Comparison of ENCODE assay signal across 20 cellular contexts in the genomic region with DNA sequence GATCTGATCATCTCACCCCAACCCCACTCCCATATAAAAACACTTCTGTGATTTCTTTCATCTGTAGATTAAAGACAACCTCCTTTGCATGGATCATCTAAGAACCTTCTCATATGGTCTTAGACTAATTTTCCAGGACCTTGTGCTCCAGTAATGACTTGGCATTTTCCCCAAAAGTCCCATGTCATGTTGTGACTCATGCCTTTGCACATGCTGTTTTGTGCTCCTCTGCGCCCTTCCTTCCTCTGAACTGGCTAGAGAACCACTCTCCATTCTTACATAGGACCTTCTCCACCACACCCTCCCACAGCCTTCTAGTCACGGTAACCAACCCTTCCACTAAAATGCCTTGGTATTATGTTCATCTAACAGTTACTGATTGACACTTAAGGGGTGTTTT.
DNase-seq lines count a peak whose midpoint lies in the region; ATAC-seq, FAIRE-seq and TF ChIP-seq lines count a peak whose summit lies in the region.
"Had no signal": no experiment of that assay in that cellular context is flagged by ENCODE, and none has a peak within 500 bp of the region (broad histone marks: within the 10 kb centered on the region; RNA-seq: fewer than 3 reads in every experiment).

No MANE protein-coding gene starts in this region.

- H3K79me2 ChIP-seq in HCT116 (ENCODE audit: insufficient read depth, low read length) (no peaks in the 10 kb centered on the region), K562 (ENCODE audit: control insufficient read depth, insufficient read depth, low read length) (no peaks in the 10 kb centered on the region)

- CTCF ChIA-PET in HCT116 (lab: Charles Lee): no interaction called here
- CTCF ChIA-PET in K562 (lab: Yijun Ruan, JAX; ENCODE audit: low intra/inter-chr PET ratio): no interaction called here

- H3K4me1 ChIP-seq in HCT116 (ENCODE audit: control insufficient read depth in 1 of 2, insufficient read depth in 2 of 2, low read length in 2 of 2) (peaks cover 0 to 15% of the 10 kb centered on the region in 2 experiments; a peak in 2 of 4 replicates), K562 (replicated peaks in 1 of 2; ENCODE audit: control insufficient read depth in 2 of 2, insufficient read depth in 2 of 2, low read length in 2 of 2) (peaks cover 0 to 7% of the 10 kb centered on the region in 2 experiments; a peak in 2 of 5 replicates)
- H3K4me1 ChIP-seq: sigmoid colon, upper lobe of left lung had no signal

- H3K4me2 ChIP-seq in HCT116 (ENCODE audit: low read length): peak overlapping the region; percentile 15
- peak overlapping the region; percentile 33; the same call in 1 of the 2 replicates for H3K4me2 ChIP-seq in K562 (ENCODE audit: insufficient read depth, low read length)
- H3K4me2 ChIP-seq: BLaER1 treated with 17β-estradiol and CSF1 and Interleukin-3, amounts not matched to agents 10 nM and 100 nM had no signal

- H3K36me3 Mint-ChIP-seq in osteocyte (ENCODE audit: unreplicated experiment): no peaks in the 10 kb centered on the region
- H3K36me3 Mint-ChIP-seq: naive B cell had no signal

- TF ChIP-seq POLR2A in HCT116 (IDR thresholded peaks at IDR 0.05; ENCODE audit: borderline replicate concordance, extremely low read depth, insufficient read depth, insufficient read length): no peak
- TF ChIP-seq POLR2A in K562 (conservative IDR thresholded peaks at IDR 0.05): no peak

- intact Hi-C loops in HCT116 (cut with micrococcal nuclease) (no loop called here), K562 (cut with micrococcal nuclease) (no loop called here)

- H3K36me3 ChIP-seq in HCT116 (ENCODE audit: control insufficient read depth in 1 of 2, insufficient read depth in 2 of 2, low read length in 2 of 2): no peaks in the 10 kb centered on the region
- no peaks in the 10 kb centered on the region for H3K36me3 ChIP-seq in K562 (ENCODE audit: control insufficient read depth, insufficient read depth, low read length)
- H3K36me3 ChIP-seq: BLaER1 treated with 17β-estradiol and CSF1 and Interleukin-3, amounts not matched to agents 10 nM and 100 nM; sigmoid colon; upper lobe of left lung had no signal

- peaks cover 17% of the 10 kb centered on the region for H3K4me1 Mint-ChIP-seq in osteocyte (ENCODE audit: unreplicated experiment)
- H3K4me1 Mint-ChIP-seq: central memory CD8-positive, alpha-beta T cell; stimulated activated naive B cell treated with anti-CD40 and anti-IgM and Interleukin-4, amounts not matched to agents 10 μg/mL and 1 μg/mL and 100 μg/mL, for 72 hours had no signal

- H3K9me3 ChIP-seq in HCT116 (ENCODE audit: control insufficient read depth in 1 of 2, insufficient read depth in 1 of 2, low read depth in 1 of 2, low read length in 2 of 2): no peaks in the 10 kb centered on the region
- H3K9me3 ChIP-seq in K562 (replicated peaks; ENCODE audit: control insufficient read depth, insufficient read depth, low read depth, low read length): no peaks in the 10 kb centered on the region
- H3K9me3 ChIP-seq: sigmoid colon, upper lobe of left lung had no signal

- peak; percentile 73 for FAIRE-seq in K562 (lab: Jason Lieb, UNC)
- FAIRE-seq: GM18507, HTR-8/SVneo had no signal

- ATAC-seq in HCT116: no peak
- ATAC-seq in K562: peak; percentile 72
- ATAC-seq: left ventricle myocardium superior; stimulated activated naive B cell treated with anti-CD40 and anti-IgM and Interleukin-4, amounts not matched to agents 10 μg/mL and 1 μg/mL and 100 μg/mL, for 72 hours had no signal

- H3K27ac ChIP-seq in HCT116 (ENCODE audit: low read depth, low read length) (no peak overlapping the region), K562 (ENCODE audit: extremely low read depth, low read depth, low read length) (peak overlapping the region; percentile 34; the same call in 1 of the 3 replicates)
- H3K27ac ChIP-seq: BLaER1 treated with 17β-estradiol and CSF1 and Interleukin-3, amounts not matched to agents 10 nM and 100 nM; sigmoid colon; upper lobe of left lung had no signal

- no TSS peak for BruUV-seq in HCT116 (replicated peaks; lab: Mats Ljungman, UMichigan)
- BruUV-seq in K562 (replicated peaks; lab: Mats Ljungman, UMichigan): no TSS peak

- H3K9me1 ChIP-seq in K562 (ENCODE audit: control insufficient read depth, insufficient read depth, low read length): no peaks in the 10 kb centered on the region

- H3K27me3 ChIP-seq in HCT116 (ENCODE audit: insufficient read depth, low read length) (no peaks in the 10 kb centered on the region), K562 (ENCODE audit: control insufficient read depth in 2 of 2, insufficient read depth in 2 of 2, low read length in 2 of 2) (no peaks in the 10 kb centered on the region; a peak in 1 of 5 replicates)
- H3K27me3 ChIP-seq: BLaER1 treated with 17β-estradiol and CSF1 and Interleukin-3, amounts not matched to agents 10 nM and 100 nM; sigmoid colon; upper lobe of left lung had no signal

- 4% methylated on average over 2 of the region's 2 CpGs for WGBS in K562 (ENCODE audit: insufficient coverage, low coverage, missing lambda C conversion rate)

- H3K4me3 ChIP-seq in HCT116 (replicated peaks in 1 of 2; ENCODE audit: low read depth in 1 of 2, low read length in 2 of 2) (no peak overlapping the region), K562 (no peak overlapping the region)
- H3K4me3 ChIP-seq: BLaER1 treated with 17β-estradiol and CSF1 and Interleukin-3, amounts not matched to agents 10 nM and 100 nM; sigmoid colon; upper lobe of left lung had no signal

- POLR2A ChIA-PET in HCT116 (lab: Charles Lee) (interaction anchor here (0.8 kb wide), 1 partner anchor 218 kb away, joined by 3 read pairs; no protein-coding TSS in a partner anchor), K562 (lab: Yijun Ruan, JAX) (no interaction called here)

- H2AFZ ChIP-seq in HCT116 (ENCODE audit: low read depth, low read length, poor library complexity, severe bottlenecking) (no peak overlapping the region), K562 (ENCODE audit: low read depth, low read length) (peak overlapping the region; percentile 64; the same call in 1 of the 2 replicates)

- DNase-seq in AG20443 (ENCODE audit: low spot score): peak; percentile 74
- no peak for DNase-seq in HCT116 (ENCODE audit: low read depth, low spot score)
- DNase-seq in K562 (ENCODE audit: extremely low read depth in 1 of 4, low spot score in 3 of 4): peak; percentile 15 to 39 (median 24)
- DNase-seq in hepatic stellate cell (ENCODE audit: low spot score): peak; percentile 24
- no peak for DNase-seq in stimulated activated CD4-positive, alpha-beta T cell treated with anti-CD3 and anti-CD28 coated beads, Interleukin-4, amount 100 ng/mL, for 24 hours
- no peak for DNase-seq in NCI-H748 (lab: John Stamatoyannopoulos, UW; ENCODE audit: unreplicated experiment)
- no peak for DNase-seq in osteocyte (ENCODE audit: extremely low spot score, unreplicated experiment)
- no peak for DNase-seq in activated CD8-positive, alpha-beta memory T cell treated with anti-CD3 and anti-CD28 coated beads, Interleukin-2, amount 50 U/mL, for 48 hours
- DNase-seq: activated CD8-positive, alpha-beta memory T cell treated with anti-CD3 and anti-CD28 coated beads for 24 hours; left ventricle myocardium superior; naive B cell; NCI-H1105 treated with DMSO at 0.1 percent for 48 hours; NCI-H226; sigmoid colon; stimulated activated naive B cell treated with anti-CD40 and anti-IgM and Interleukin-4, amounts not matched to agents 10 μg/mL and 1 μg/mL and 100 μg/mL, for 72 hours; upper lobe of left lung had no signal

- RAD21 ChIA-PET in HCT116 (lab: Charles Lee; ENCODE audit: low non-redundant PET in 1 of 2, low total read pairs in 2 of 2, uncharacterized antibody in 2 of 2, unreplicated experiment in 2 of 2): no interaction called here

- in situ Hi-C loops in K562 (cut with MboI): no loop called here

- no peaks in the 10 kb centered on the region for H3K9me3 Mint-ChIP-seq in osteocyte (ENCODE audit: unreplicated experiment)
- H3K9me3 Mint-ChIP-seq: central memory CD8-positive, alpha-beta T cell had no signal

- TF ChIP-seq RAD21 in HCT116 (IDR thresholded peaks at IDR 0.05; ENCODE audit: low read depth): no peak
- TF ChIP-seq RAD21 in K562 (CRISPR knock-in tag; conservative IDR thresholded peaks at IDR 0.05 in 1 of 2, IDR thresholded peaks at IDR 0.05 in 1 of 2): no peak

- no peak overlapping the region for H3K4me3 Mint-ChIP-seq in osteocyte (ENCODE audit: unreplicated experiment)
- H3K4me3 Mint-ChIP-seq: central memory CD8-positive, alpha-beta T cell; naive B cell; stimulated activated naive B cell treated with anti-CD40 and anti-IgM and Interleukin-4, amounts not matched to agents 10 μg/mL and 1 μg/mL and 100 μg/mL, for 72 hours had no signal

- no peaks in the 10 kb centered on the region for H4K20me1 ChIP-seq in HCT116 (ENCODE audit: insufficient read depth)
- no peaks in the 10 kb centered on the region for H4K20me1 ChIP-seq in K562 (replicated peaks; ENCODE audit: control insufficient read depth, insufficient read depth, low read length)
- H4K20me1 ChIP-seq: BLaER1 treated with 17β-estradiol and CSF1 and Interleukin-3, amounts not matched to agents 10 nM and 100 nM had no signal

- H3K27ac Mint-ChIP-seq in osteocyte (ENCODE audit: unreplicated experiment): no peak overlapping the region
- H3K27ac Mint-ChIP-seq: naive B cell; stimulated activated naive B cell treated with anti-CD40 and anti-IgM and Interleukin-4, amounts not matched to agents 10 μg/mL and 1 μg/mL and 100 μg/mL, for 72 hours had no signal

- peak; percentile 18; the same call in 1 of the 2 replicates for TF ChIP-seq EP300 in K562 (IDR thresholded peaks at IDR 0.05; ENCODE audit: low read length)

- TF ChIP-seq CTCF in HCT116 (IDR thresholded peaks at IDR 0.05 in 2 of 3, conservative IDR thresholded peaks at IDR 0.05 in 1 of 3; ENCODE audit: borderline replicate concordance in 1 of 3, insufficient read depth in 1 of 3, low read depth in 2 of 3, low read length in 2 of 3) (no peak), K562 (IDR thresholded peaks at IDR 0.05 in 2 of 3, conservative IDR thresholded peaks at IDR 0.05 in 1 of 3; ENCODE audit: insufficient read depth in 2 of 3, low read depth in 1 of 3, low read length in 3 of 3) (no peak), osteocyte (IDR thresholded peaks at IDR 0.05) (no peak)

- H3K9me2 ChIP-seq in HCT116 (ENCODE audit: insufficient read depth): no peaks in the 10 kb centered on the region

- H3K27me3 Mint-ChIP-seq in osteocyte (ENCODE audit: unreplicated experiment): no peaks in the 10 kb centered on the region

- H3K9ac ChIP-seq in HCT116 (ENCODE audit: low read length): no peak overlapping the region
- no peak overlapping the region for H3K9ac ChIP-seq in K562 (ENCODE audit: insufficient read depth in 1 of 2, low read depth in 2 of 2, low read length in 2 of 2)
- H3K9ac ChIP-seq: BLaER1 treated with 17β-estradiol and CSF1 and Interleukin-3, amounts not matched to agents 10 nM and 100 nM had no signal

TF ChIP-seq in HCT116, 20 proteins besides CTCF, POLR2A, EP300 and RAD21 (continues in another document):
- TF ChIP-seq, protein P1, sequence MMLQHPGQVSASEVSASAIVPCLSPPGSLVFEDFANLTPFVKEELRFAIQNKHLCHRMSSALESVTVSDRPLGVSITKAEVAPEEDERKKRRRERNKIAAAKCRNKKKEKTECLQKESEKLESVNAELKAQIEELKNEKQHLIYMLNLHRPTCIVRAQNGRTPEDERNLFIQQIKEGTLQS (IDR thresholded peaks at IDR 0.05): no peak

TF ChIP-seq in K562, 482 proteins besides CTCF, POLR2A, EP300 and RAD21 (continues in another document):
- peak; percentile 89 for TF ChIP-seq C11orf30 (IDR thresholded peaks at IDR 0.05; ENCODE audit: low read depth)

Comparison
In these comparisons a context has a peak if more than half of its experiments do, and no peak if none do; other contexts are left out.
1. DNase-seq: peak in AG20443 (single experiment), K562 (4 of 4) and hepatic stellate cell (single experiment); none in HCT116 (single experiment), stimulated activated CD4-positive, alpha-beta T cell treated with anti-CD3 and anti-CD28 coated beads, Interleukin-4, amount 100 ng/mL, for 24 hours (single experiment), NCI-H748 (single experiment), osteocyte (single experiment) and activated CD8-positive, alpha-beta memory T cell treated with anti-CD3 and anti-CD28 coated beads, Interleukin-2, amount 50 U/mL, for 48 hours (single experiment).